In genomic region chr9:28774433-28775029, GRCh38 we compare ENCODE assay signal across 8 cellular contexts.
DNase-seq lines count a peak whose midpoint lies in the region; ATAC-seq and TF ChIP-seq lines count a peak whose summit lies in the region.

No MANE protein-coding gene starts in this region.

- no peak for DNase-seq in right atrium auricular region (ENCODE audit: low spot score)
- no peak for DNase-seq in right cardiac atrium
- DNase-seq in NCI-H1694 (lab: John Stamatoyannopoulos, UW), result peak; percentile 40
- peak; percentile 49 for DNase-seq in astrocyte of the hippocampus (ENCODE audit: low read depth, low spot score)
- peak; percentile 45 for DNase-seq in medulla oblongata (ENCODE audit: extremely low spot score)
- no peak for DNase-seq in stimulated activated CD4-positive, alpha-beta T cell treated with anti-CD3 and anti-CD28 coated beads, Interleukin-2, amount 100 ng/mL, for 24 hours
- no peak for DNase-seq in GM19238 (ENCODE audit: insufficient read length, low spot score)
- DNase-seq in activated CD8-positive, alpha-beta memory T cell treated with anti-CD3 and anti-CD28 coated beads, Interleukin-2, amount 50 U/mL, for 4 hours, result no peak

- WGBS in right cardiac atrium, result 23% methylated on average over 5 of the region's 5 CpGs

- TF ChIP-seq CTCF in right atrium auricular region (IDR thresholded peaks at IDR 0.05), result peak; percentile 20 to 44

- H3K27ac ChIP-seq in right atrium auricular region (no peak overlapping the region), right cardiac atrium (ENCODE audit: low read length) (no peak overlapping the region)

- no peaks in the 10 kb centered on the region for H3K36me3 ChIP-seq in right atrium auricular region

- H3K27me3 ChIP-seq in right atrium auricular region (no peaks in the 10 kb centered on the region), right cardiac atrium (ENCODE audit: control insufficient read depth, insufficient read depth) (no peaks in the 10 kb centered on the region)

- H3K9me3 ChIP-seq in right atrium auricular region (no peaks in the 10 kb centered on the region), right cardiac atrium (ENCODE audit: control insufficient read depth, low read length) (no peaks in the 10 kb centered on the region)

- ATAC-seq in right cardiac atrium, result no peak

- intact Hi-C loops in right cardiac atrium (cut with DNase I), result no loop called here

- no peak overlapping the region for H3K4me3 ChIP-seq in right atrium auricular region
- H3K4me3 ChIP-seq in right cardiac atrium (ENCODE audit: low read length), result no peak overlapping the region

- H3K4me1 ChIP-seq in right atrium auricular region (no peaks in the 10 kb centered on the region), right cardiac atrium (ENCODE audit: control insufficient read depth, insufficient read depth, low read length) (no peaks in the 10 kb centered on the region)

Comparison
In these comparisons a context has a peak if more than half of its experiments do, and no peak if none do; other contexts are left out.
1. DNase-seq: peak in NCI-H1694 (single experiment), astrocyte of the hippocampus (single experiment) and medulla oblongata (single experiment); none in right atrium auricular region (single experiment), right cardiac atrium (0 of 3), stimulated activated CD4-positive, alpha-beta T cell treated with anti-CD3 and anti-CD28 coated beads, Interleukin-2, amount 100 ng/mL, for 24 hours (0 of 2), GM19238 (single experiment) and activated CD8-positive, alpha-beta memory T cell treated with anti-CD3 and anti-CD28 coated beads, Interleukin-2, amount 50 U/mL, for 4 hours (single experiment).